ENCODE assay signal across 8 cellular contexts in the genomic region with DNA sequence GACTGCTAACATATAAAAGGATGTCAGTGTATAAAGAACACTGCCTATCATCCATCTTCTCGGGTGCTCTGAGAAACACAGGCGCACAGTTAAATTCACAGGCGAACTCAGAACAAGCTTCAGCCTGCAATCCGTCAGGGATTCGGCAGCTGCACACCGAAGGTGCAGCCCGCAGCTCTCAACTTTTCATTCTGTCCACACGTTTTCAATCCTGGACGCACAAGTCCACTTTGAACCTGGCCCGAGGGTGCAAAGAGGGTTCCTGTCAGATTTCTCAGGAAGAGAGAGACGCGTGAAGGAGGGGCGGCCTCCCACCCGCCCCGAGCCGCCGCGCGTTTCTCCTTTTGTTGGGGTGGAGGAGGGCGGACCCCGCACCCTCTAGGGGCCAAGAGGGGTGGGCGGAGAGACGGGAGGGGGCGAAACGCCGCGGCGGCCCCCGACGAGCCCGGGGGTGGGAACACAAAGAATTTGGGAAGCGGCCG. TPM values are rescaled to one million over a fixed set of nuclear protein-coding genes. Genes with fewer than 3 reads are reported as not detected.
DNase-seq lines count a peak whose midpoint lies in the region; ATAC-seq and TF ChIP-seq lines count a peak whose summit lies in the region.

No MANE protein-coding gene starts in this region.

- WGBS in upper lobe of left lung, 2 donors = 0 to 3% methylated on average over 21 to 27 of the region's 33 CpGs

- H3K36me3 ChIP-seq in upper lobe of left lung = no peaks in the 10 kb centered on the region

- no peaks in the 10 kb centered on the region for H3K9me3 Mint-ChIP-seq in activated T-helper 1 cell treated with anti-CD3 and anti-CD28 coated beads, Interleukin-12 subunit alpha, Interleukin-12 subunit beta, Interleukin-2, Interleukin-4 antibody, amounts not matched to agents 30 ng/mL and 10 ng/mL and 1 ng/mL, durations not matched to agents 14 hours and 24 hours and 36 hours
- H3K9me3 Mint-ChIP-seq in natural killer cell treated with Interleukin-12 subunit alpha and Interleukin-12 subunit beta and Interleukin-15 and Interleukin-18, amount 100 ng/mL, for 72 hours = no peaks in the 10 kb centered on the region

- H3K9me3 ChIP-seq in upper lobe of left lung = no peaks in the 10 kb centered on the region

- H3K4me1 ChIP-seq in upper lobe of left lung = peaks cover 16 to 38% (median 25%) of the 10 kb centered on the region in 4 donors

- peak overlapping the region; percentile 81 for H3K27ac Mint-ChIP-seq in activated T-helper 1 cell treated with anti-CD3 and anti-CD28 coated beads, Interleukin-12 subunit alpha, Interleukin-12 subunit beta, Interleukin-2, Interleukin-4 antibody, amounts not matched to agents 30 ng/mL and 10 ng/mL and 1 ng/mL, durations not matched to agents 14 hours and 24 hours and 36 hours
- H3K27ac Mint-ChIP-seq in natural killer cell treated with Interleukin-12 subunit alpha and Interleukin-12 subunit beta and Interleukin-15 and Interleukin-18, amount 100 ng/mL, for 72 hours = peak overlapping the region in 1 of 2 donors; percentile 64

- peak; percentile 15 for DNase-seq in AG08395 (ENCODE audit: low spot score)
- DNase-seq in NCI-H345 (lab: John Stamatoyannopoulos, UW) = peak; percentile 47
- no peak for DNase-seq in activated T-helper 1 cell treated with anti-CD3 and anti-CD28 coated beads, Interleukin-12 subunit alpha, Interleukin-12 subunit beta, Interleukin-2, Interleukin-4 antibody, amounts not matched to agents 30 ng/mL and 10 ng/mL and 1 ng/mL, durations not matched to agents 14 hours and 24 hours and 36 hours (ENCODE audit: low spot score)
- DNase-seq in fibroblast of pulmonary artery (ENCODE audit: low read depth) = peak; percentile 44
- no peak for DNase-seq in natural killer cell treated with Interleukin-12 subunit alpha and Interleukin-12 subunit beta and Interleukin-15 and Interleukin-18, amount 100 ng/mL, for 72 hours (ENCODE audit: low spot score)
- no peak for DNase-seq in upper lobe of left lung

- H3K27ac ChIP-seq in upper lobe of left lung = peak overlapping the region; percentile 75 to 91 (median 82)

- ATAC-seq in GM18520 (IDR thresholded peaks at IDR 0.05; ENCODE audit: unreplicated experiment) = peak; percentile 17
- peak; percentile 33 for ATAC-seq in HG02981 (IDR thresholded peaks at IDR 0.05; ENCODE audit: unreplicated experiment)
- peak; percentile 48 to 60 for ATAC-seq in natural killer cell treated with Interleukin-12 subunit alpha and Interleukin-12 subunit beta and Interleukin-15 and Interleukin-18, amount 100 ng/mL, for 72 hours
- ATAC-seq in upper lobe of left lung (ENCODE audit: low FRiP score in 2 of 2) = peak; percentile 55 to 56

- no peaks in the 10 kb centered on the region for H3K27me3 ChIP-seq in upper lobe of left lung

- peak overlapping the region; percentile 92 for H3K4me3 Mint-ChIP-seq in activated T-helper 1 cell treated with anti-CD3 and anti-CD28 coated beads, Interleukin-12 subunit alpha, Interleukin-12 subunit beta, Interleukin-2, Interleukin-4 antibody, amounts not matched to agents 30 ng/mL and 10 ng/mL and 1 ng/mL, durations not matched to agents 14 hours and 24 hours and 36 hours
- peak overlapping the region; percentile 83 for H3K4me3 Mint-ChIP-seq in natural killer cell treated with Interleukin-12 subunit alpha and Interleukin-12 subunit beta and Interleukin-15 and Interleukin-18, amount 100 ng/mL, for 72 hours

- H3K36me3 Mint-ChIP-seq in activated T-helper 1 cell treated with anti-CD3 and anti-CD28 coated beads, Interleukin-12 subunit alpha, Interleukin-12 subunit beta, Interleukin-2, Interleukin-4 antibody, amounts not matched to agents 30 ng/mL and 10 ng/mL and 1 ng/mL, durations not matched to agents 14 hours and 24 hours and 36 hours (ENCODE audit: low read depth) = no peaks in the 10 kb centered on the region
- no peaks in the 10 kb centered on the region for H3K36me3 Mint-ChIP-seq in natural killer cell treated with Interleukin-12 subunit alpha and Interleukin-12 subunit beta and Interleukin-15 and Interleukin-18, amount 100 ng/mL, for 72 hours

- TF ChIP-seq EP300 in upper lobe of left lung (IDR thresholded peaks at IDR 0.05) = no peak

- TF ChIP-seq CTCF in fibroblast of pulmonary artery (IDR thresholded peaks at IDR 0.05; ENCODE audit: low read length, missing control alignments) (no peak), upper lobe of left lung (IDR thresholded peaks at IDR 0.05) (no peak)

- peaks cover 18% of the 10 kb centered on the region for H3K4me1 Mint-ChIP-seq in activated T-helper 1 cell treated with anti-CD3 and anti-CD28 coated beads, Interleukin-12 subunit alpha, Interleukin-12 subunit beta, Interleukin-2, Interleukin-4 antibody, amounts not matched to agents 30 ng/mL and 10 ng/mL and 1 ng/mL, durations not matched to agents 14 hours and 24 hours and 36 hours (ENCODE audit: low read depth)
- peaks cover 6 to 15% of the 10 kb centered on the region in 2 donors for H3K4me1 Mint-ChIP-seq in natural killer cell treated with Interleukin-12 subunit alpha and Interleukin-12 subunit beta and Interleukin-15 and Interleukin-18, amount 100 ng/mL, for 72 hours (ENCODE audit: low read depth in 2 of 2)

- TF ChIP-seq POLR2A in upper lobe of left lung (IDR thresholded peaks at IDR 0.05) = no peak

- H3K4me3 ChIP-seq in fibroblast of pulmonary artery (replicated peaks; ENCODE audit: low read depth, low read length) (peak overlapping the region; percentile 79), upper lobe of left lung (peak overlapping the region; percentile 76 to 93 (median 84))

- H3K27me3 Mint-ChIP-seq in activated T-helper 1 cell treated with anti-CD3 and anti-CD28 coated beads, Interleukin-12 subunit alpha, Interleukin-12 subunit beta, Interleukin-2, Interleukin-4 antibody, amounts not matched to agents 30 ng/mL and 10 ng/mL and 1 ng/mL, durations not matched to agents 14 hours and 24 hours and 36 hours (ENCODE audit: insufficient read depth) = peaks cover 8% of the 10 kb centered on the region
- H3K27me3 Mint-ChIP-seq in natural killer cell treated with Interleukin-12 subunit alpha and Interleukin-12 subunit beta and Interleukin-15 and Interleukin-18, amount 100 ng/mL, for 72 hours = peaks cover 10 to 25% of the 10 kb centered on the region in 2 donors

- intact Hi-C loops in activated T-helper 1 cell treated with anti-CD3 and anti-CD28 coated beads, Interleukin-12 subunit alpha, Interleukin-12 subunit beta, Interleukin-2, Interleukin-4 antibody, amounts not matched to agents 30 ng/mL and 10 ng/mL and 1 ng/mL, durations not matched to agents 14 hours and 24 hours and 36 hours (cut with micrococcal nuclease) = no loop called here

RNA-seq across cellular contexts. Expression of a gene that starts 0.7 kb away (rescaled TPM):
- total RNA-seq in activated T-helper 1 cell treated with anti-CD3 and anti-CD28 coated beads, Interleukin-12 subunit alpha, Interleukin-12 subunit beta, Interleukin-2, Interleukin-4 antibody, amounts not matched to agents 30 ng/mL and 10 ng/mL and 1 ng/mL, durations not matched to agents 14 hours and 24 hours and 36 hours = 13.4 and 13.6 TPM in 2 replicates
- 10 to 100 TPM; 11.5 to 11.8 TPM for total RNA-seq in natural killer cell treated with Interleukin-12 subunit alpha and Interleukin-12 subunit beta and Interleukin-15 and Interleukin-18, amount 100 ng/mL, for 72 hours
- total RNA-seq in upper lobe of left lung = 10 to 100 TPM; 19.4 to 31.9 (median 26.4) TPM

Comparison
In these comparisons a context has a peak if more than half of its experiments do, and no peak if none do; other contexts are left out.
1. DNase-seq: peak in AG08395 (single experiment), NCI-H345 (single experiment) and fibroblast of pulmonary artery (single experiment); none in activated T-helper 1 cell treated with anti-CD3 and anti-CD28 coated beads, Interleukin-12 subunit alpha, Interleukin-12 subunit beta, Interleukin-2, Interleukin-4 antibody, amounts not matched to agents 30 ng/mL and 10 ng/mL and 1 ng/mL, durations not matched to agents 14 hours and 24 hours and 36 hours (single experiment), natural killer cell treated with Interleukin-12 subunit alpha and Interleukin-12 subunit beta and Interleukin-15 and Interleukin-18, amount 100 ng/mL, for 72 hours (single experiment) and upper lobe of left lung (0 of 2).
2. Peak in every context shown above with its lines, with median percentiles within 50 percentile points of each other: ATAC-seq.